26 cellular contexts compared by ENCODE assay signal in the genomic region with DNA sequence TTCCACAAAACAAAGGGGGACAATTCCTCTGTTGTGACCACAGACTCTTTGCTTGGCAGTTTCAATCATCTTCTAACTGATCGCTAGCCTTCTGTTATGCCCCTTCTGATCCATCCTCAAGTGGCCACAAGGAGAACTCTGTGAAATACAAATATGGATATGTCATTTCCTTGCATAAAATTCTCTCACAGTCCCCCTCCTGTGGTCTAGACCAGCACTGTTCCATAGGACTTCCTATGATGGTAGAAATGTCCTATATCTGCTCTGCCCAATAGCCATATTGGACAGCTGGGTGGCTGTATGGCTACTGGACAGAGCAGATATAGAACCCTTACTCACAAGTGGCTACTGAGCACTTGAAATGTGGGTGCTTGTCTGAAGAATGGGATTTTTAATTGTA. TPM values are rescaled to one million over a fixed set of nuclear protein-coding genes. Genes with fewer than 3 reads are reported as not detected.
DNase-seq lines count a peak whose midpoint lies in the region; FAIRE-seq and TF ChIP-seq lines count a peak whose summit lies in the region.
"Had no signal": no experiment of that assay in that cellular context is flagged by ENCODE, and none has a peak within 500 bp of the region (broad histone marks: within the 10 kb centered on the region; RNA-seq: fewer than 3 reads in every experiment).

No MANE protein-coding gene starts in this region.

- no peak overlapping the region for H3K14ac ChIP-seq in mesenchymal stem cell (ENCODE audit: low read length in 2 of 2)

- H3K9ac ChIP-seq in GM23248 (no peak overlapping the region), mesenchymal stem cell (ENCODE audit: low read length) (no peak overlapping the region), kidney (ENCODE audit: low read length in 2 of 2) (no peak overlapping the region)

- no peak overlapping the region for H3K23ac ChIP-seq in mesenchymal stem cell (ENCODE audit: low read length in 2 of 2)

- intact Hi-C loops in kidney (cut with DNase I), result no loop called here
- intact Hi-C loops in ascending aorta (cut with DNase I), result no loop called here

- H2BK12ac ChIP-seq in mesenchymal stem cell (ENCODE audit: low read length in 2 of 2), result no peak overlapping the region

- no peak overlapping the region for H2AK5ac ChIP-seq in mesenchymal stem cell (ENCODE audit: low read length, severe bottlenecking)

- H3K4me3 ChIP-seq in GM23248 (no peak overlapping the region), cardiac fibroblast (replicated peaks in 1 of 2; ENCODE audit: low read depth in 2 of 2, low read length in 2 of 2) (no peak overlapping the region), mesenchymal stem cell (ENCODE audit: insufficient read depth in 1 of 2, low read depth in 1 of 2, low read length in 2 of 2) (no peak overlapping the region), kidney (ENCODE audit: low read length in 2 of 2) (no peak overlapping the region), ascending aorta (no peak overlapping the region)
- H3K4me3 ChIP-seq: smooth muscle cell had no signal

- no peak overlapping the region for H4K8ac ChIP-seq in mesenchymal stem cell (ENCODE audit: low read length)

- H3K4me1 ChIP-seq in GM23248 (ENCODE audit: insufficient read depth) (no peaks in the 10 kb centered on the region), mesenchymal stem cell (ENCODE audit: control insufficient read depth, insufficient read depth, low read depth, low read length) (no peaks in the 10 kb centered on the region), kidney (ENCODE audit: control insufficient read depth in 1 of 2, insufficient read depth in 1 of 2, low read depth in 1 of 2, low read length in 2 of 2) (no peaks in the 10 kb centered on the region), ascending aorta (no peaks in the 10 kb centered on the region)

- in situ Hi-C loops in GM23248 (cut with MboI), result no loop called here

- no peak overlapping the region for H3K18ac ChIP-seq in mesenchymal stem cell (ENCODE audit: low read depth in 1 of 2, low read length in 2 of 2)

- H3K79me2 ChIP-seq in GM23248 (ENCODE audit: insufficient read depth), result no peaks in the 10 kb centered on the region

- H3K4me2 ChIP-seq in GM23248 (ENCODE audit: unreplicated experiment), result no peak overlapping the region
- H3K4me2 ChIP-seq in mesenchymal stem cell (ENCODE audit: low read length, poor library complexity, severe bottlenecking), result no peak overlapping the region
- H3K4me2 ChIP-seq: smooth muscle cell had no signal

- DNase-seq in GM23248, result peak; percentile 11
- peak; percentile 5 for DNase-seq in NAMALWA (ENCODE audit: low spot score)
- DNase-seq in cardiac fibroblast (ENCODE audit: low read depth in 2 of 2), result peak in 1 of 2 donors; percentile 12
- peak; percentile 1 for DNase-seq in mesenchymal stem cell
- no peak for DNase-seq in amniotic stem cell (lab: John Stamatoyannopoulos, UW)
- no peak for DNase-seq in kidney
- DNase-seq in stimulated activated CD4-positive, alpha-beta T cell treated with anti-CD3 and anti-CD28 coated beads, Interleukin-4, amount 100 ng/mL, for 1 hour, result no peak
- DNase-seq in ascending aorta (ENCODE audit: low spot score in 2 of 2), result no peak
- DNase-seq: activated CD8-positive, alpha-beta memory T cell treated with anti-CD3 and anti-CD28 coated beads for 24 hours; activated naive CD4-positive, alpha-beta T cell treated with anti-CD3 and anti-CD28 coated beads for 36 hours; activated T-cell treated with anti-CD3 and anti-CD28 coated beads, Interleukin-2, amount 50 U/mL, for 4 hours; amygdala; CD4-positive, alpha-beta memory T cell; central memory CD4-positive, alpha-beta T cell; DMS153; GF-D8; kidney glomerular epithelial cell; MM.1S; NCI-H1694 treated with DMSO at 0.1 percent for 48 hours; NCI-H2171 treated with DMSO at 0.1 percent for 48 hours; NCI-H69; SHP77; stimulated activated CD4-positive, alpha-beta T cell treated with anti-CD3 and anti-CD28 coated beads, Interleukin-2, amount 100 ng/mL, for 48 hours; stimulated activated naive CD4-positive, alpha-beta T cell treated with Interleukin-2 at 50 U/mL for 16 hours had no signal

- H3K27me3 ChIP-seq in GM23248 (replicated peaks; ENCODE audit: insufficient read depth) (no peaks in the 10 kb centered on the region), mesenchymal stem cell (ENCODE audit: control insufficient read depth in 1 of 2, insufficient read depth in 1 of 2, low read length in 2 of 2) (peaks cover 25 to 43% of the 10 kb centered on the region in 2 experiments), ascending aorta (no peaks in the 10 kb centered on the region)

- H2BK120ac ChIP-seq in mesenchymal stem cell (ENCODE audit: low read depth, low read length), result no peak overlapping the region

- H4K91ac ChIP-seq in mesenchymal stem cell (ENCODE audit: low read length), result no peak overlapping the region

- 89 to 93% methylated on average over 1 of the region's 1 CpG for WGBS in GM23248 (ENCODE audit: low coverage in 1 of 2, low lambda C conversion rate in 2 of 2, missing lambda C conversion rate in 2 of 2), 2 experiments
- WGBS in mesenchymal stem cell, result 100% methylated on average over 1 of the region's 1 CpG

- H2AFZ ChIP-seq in GM23248 (no peak overlapping the region), mesenchymal stem cell (ENCODE audit: low read depth, low read length) (no peak overlapping the region)

- no peak overlapping the region for H2BK15ac ChIP-seq in mesenchymal stem cell (ENCODE audit: low read depth, poor library complexity, severe bottlenecking)

- H3K9me3 ChIP-seq in GM23248 (ENCODE audit: low read depth) (no peaks in the 10 kb centered on the region), mesenchymal stem cell (ENCODE audit: control insufficient read depth, low read length) (no peaks in the 10 kb centered on the region), kidney (ENCODE audit: control insufficient read depth in 1 of 2, low read length in 2 of 2) (no peaks in the 10 kb centered on the region), ascending aorta (no peaks in the 10 kb centered on the region)

- H4K20me1 ChIP-seq in GM23248 (ENCODE audit: insufficient read depth), result no peaks in the 10 kb centered on the region

- H3K36me3 ChIP-seq in GM23248 (ENCODE audit: low read depth) (no peaks in the 10 kb centered on the region), mesenchymal stem cell (ENCODE audit: control insufficient read depth in 1 of 2, insufficient read depth in 2 of 2, low read depth in 1 of 2, low read length in 2 of 2) (no peaks in the 10 kb centered on the region), kidney (ENCODE audit: control insufficient read depth in 1 of 2, insufficient read depth in 2 of 2, low read length in 2 of 2) (no peaks in the 10 kb centered on the region), ascending aorta (no peaks in the 10 kb centered on the region)

- H3K79me1 ChIP-seq in mesenchymal stem cell (replicated peaks; ENCODE audit: low read length, poor library complexity, severe bottlenecking), result no peaks in the 10 kb centered on the region

- H3K27ac ChIP-seq in GM23248 (no peak overlapping the region), mesenchymal stem cell (ENCODE audit: low read length, poor library complexity, severe bottlenecking) (no peak overlapping the region), kidney (ENCODE audit: low read depth in 2 of 2, low read length in 2 of 2) (no peak overlapping the region), ascending aorta (no peak overlapping the region)

- H3K9me2 ChIP-seq in GM23248 (ENCODE audit: insufficient read depth), result no peaks in the 10 kb centered on the region

- no peak overlapping the region for H3K4ac ChIP-seq in mesenchymal stem cell (ENCODE audit: low read depth in 1 of 2, low read length in 2 of 2)

- FAIRE-seq in kidney (lab: Jason Lieb, UNC), result no peak
- FAIRE-seq: TTC549 had no signal

- H3F3A ChIP-seq in GM23248 (ENCODE audit: insufficient read depth), result no peaks in the 10 kb centered on the region

- peak; percentile 19 for TF ChIP-seq CTCF in cardiac fibroblast (IDR thresholded peaks at IDR 0.05; ENCODE audit: low read depth, low read length)
- TF ChIP-seq CTCF in kidney (IDR thresholded peaks at IDR 0.05; ENCODE audit: borderline replicate concordance, extremely low read depth, insufficient read depth), result no peak
- TF ChIP-seq CTCF in ascending aorta (IDR thresholded peaks at IDR 0.05), result no peak

- H2BK5ac ChIP-seq in mesenchymal stem cell (ENCODE audit: low read depth, low read length, poor library complexity, severe bottlenecking), result no peak overlapping the region

RNA-seq across cellular contexts. Expression of a gene that starts 25.9 kb away (rescaled TPM):
- 11.6 and 15.0 TPM in 2 replicates for total RNA-seq in GM23248 (2014; rRNA removed; shearing (Covaris generic))
- 5.0 and 6.4 TPM in 2 replicates for polyA plus RNA-seq in GM23248 (2016; fragmentation: Nextera tagmentation; extraction: Ambion mirVana)
- polyA plus RNA-seq in mesenchymal stem cell (2013, experiment 1 of 2), result 13.9 TPM
- polyA plus RNA-seq in mesenchymal stem cell (2013, experiment 2 of 2), result 13.7 TPM
- total RNA-seq in kidney, result 62.3 TPM
- 15.6 TPM for polyA plus RNA-seq in kidney (ENCODE audit: insufficient read depth, low read depth, low replicate concordance)
- total RNA-seq in ascending aorta, result 44.3 TPM

Comparison
In these comparisons a context has a peak if more than half of its experiments do, and no peak if none do; other contexts are left out.
1. DNase-seq: peak in GM23248 (single experiment), NAMALWA (single experiment) and mesenchymal stem cell (single experiment); none in amniotic stem cell (single experiment), kidney (single experiment), stimulated activated CD4-positive, alpha-beta T cell treated with anti-CD3 and anti-CD28 coated beads, Interleukin-4, amount 100 ng/mL, for 1 hour (single experiment) and ascending aorta (0 of 2).